Comparison of ENCODE assay signal across 1 cellular context in genomic region chr2:231056453-231057416, GRCh38.
TF ChIP-seq lines count a peak whose summit lies in the region.

Gene PSMD1, plus strand, starts transcription at chr2:231056867. Its CDS starts 159 bp downstream, at chr2:231057026.

TF ChIP-seq in HepG2, 621 proteins besides CTCF, POLR2A, EP300 and RAD21 (continued from another document and continues in another):
- TF ChIP-seq HNF1B (CRISPR knock-in tag; IDR thresholded peaks at IDR 0.05) (peak; percentile 93), SNAPC4 (CRISPR knock-in tag; IDR thresholded peaks at IDR 0.05) (peak; percentile 71; the same call in 1 of the 2 replicates), ZBTB25 (CRISPR knock-in tag; IDR thresholded peaks at IDR 0.05) (peak; percentile 87), YY1 (IDR thresholded peaks at IDR 0.05; ENCODE audit: insufficient read depth, insufficient replicate concordance, low read depth, low read length) (peak; percentile 95), SRY (CRISPR knock-in tag; IDR thresholded peaks at IDR 0.05) (peak; percentile 78; the same call in 1 of the 2 replicates), ZKSCAN5 (CRISPR knock-in tag; IDR thresholded peaks at IDR 0.05) (no peak), ZKSCAN8 (CRISPR knock-in tag; IDR thresholded peaks at IDR 0.05; ENCODE audit: borderline replicate concordance) (no peak; the same call in 1 of the 2 replicates), ZBTB3 (CRISPR knock-in tag; IDR thresholded peaks at IDR 0.05; ENCODE audit: borderline replicate concordance, low read depth) (no peak), ZNF792 (CRISPR knock-in tag; IDR thresholded peaks at IDR 0.05) (peak; percentile 42), ZNF468 (CRISPR knock-in tag; IDR thresholded peaks at IDR 0.05) (no peak), ZNF737 (CRISPR knock-in tag; IDR thresholded peaks at IDR 0.05; ENCODE audit: borderline replicate concordance) (no peak), MBD4 (IDR thresholded peaks at IDR 0.05; ENCODE audit: borderline replicate concordance, low read length) (no peak), IRF9 (CRISPR knock-in tag; IDR thresholded peaks at IDR 0.05; ENCODE audit: borderline replicate concordance) (peak; percentile 70; the same call in 1 of the 2 replicates), KDM4B (CRISPR knock-in tag; IDR thresholded peaks at IDR 0.05) (peak; percentile 17), ZXDC (CRISPR knock-in tag; IDR thresholded peaks at IDR 0.05) (no peak), E2F1 (CRISPR knock-in tag; IDR thresholded peaks at IDR 0.05) (0 out of 2 replicates have a peak, but pooled peaks have one; percentile 51), ZZZ3 (CRISPR knock-in tag; IDR thresholded peaks at IDR 0.05; ENCODE audit: borderline replicate concordance) (peak; percentile 90; the same call in 1 of the 2 replicates), HMGXB4 (CRISPR knock-in tag; IDR thresholded peaks at IDR 0.05; ENCODE audit: borderline replicate concordance in 1 of 2, low read depth in 1 of 2) (peak; percentile 94 to 97), RXRB (CRISPR knock-in tag; IDR thresholded peaks at IDR 0.05; ENCODE audit: borderline replicate concordance) (peak; percentile 40), THAP11 (CRISPR knock-in tag; IDR thresholded peaks at IDR 0.05) (peak; percentile 96), SKI (IDR thresholded peaks at IDR 0.05; ENCODE audit: partially characterized antibody) (peak; percentile 79), ATF4 (CRISPR knock-in tag; IDR thresholded peaks at IDR 0.05) (peak in 1 of 2 experiments; percentile 59; a peak in 1 of 4 replicates), ZBTB42 (CRISPR knock-in tag; IDR thresholded peaks at IDR 0.05) (no peak), ZFP82 (CRISPR knock-in tag; IDR thresholded peaks at IDR 0.05; ENCODE audit: borderline replicate concordance) (0 out of 2 replicates have a peak, but pooled peaks have one; percentile 44), ZNF768 (CRISPR knock-in tag; IDR thresholded peaks at IDR 0.05) (no peak; the same call in 1 of the 2 replicates), ZNF512B (CRISPR knock-in tag; IDR thresholded peaks at IDR 0.05; ENCODE audit: borderline replicate concordance) (no peak), ZBTB20 (CRISPR knock-in tag; IDR thresholded peaks at IDR 0.05; ENCODE audit: borderline replicate concordance, low read depth) (no peak), ZNF556 (CRISPR knock-in tag; IDR thresholded peaks at IDR 0.05; ENCODE audit: borderline replicate concordance) (peak; percentile 69; the same call in 1 of the 2 replicates), FOXM1 (CRISPR knock-in tag; IDR thresholded peaks at IDR 0.05) (no peak), ZNF740 (CRISPR knock-in tag; IDR thresholded peaks at IDR 0.05) (no peak), NFRKB (IDR thresholded peaks at IDR 0.05) (no peak), ZNF788 (CRISPR knock-in tag; IDR thresholded peaks at IDR 0.05; ENCODE audit: borderline replicate concordance) (peak; percentile 85; the same call in 1 of the 2 replicates), ZNF674 (CRISPR knock-in tag; IDR thresholded peaks at IDR 0.05; ENCODE audit: low read depth) (no peak), ZNF710 (CRISPR knock-in tag; IDR thresholded peaks at IDR 0.05; ENCODE audit: borderline replicate concordance) (peak; percentile 79; the same call in 1 of the 2 replicates)
